In genomic region chr9:83707768-83708514, GRCh38 we compare ENCODE assay signal across 1 cellular context.
TF ChIP-seq lines count a peak whose summit lies in the region.

UBQLN1 (minus strand) TSS chr9:83707958; CDS start chr9:83707679, 279 bp downstream.

TF ChIP-seq in HCT116, 20 proteins besides CTCF, POLR2A, EP300 and RAD21 (continued from another document):
- peak; percentile 91 for TF ChIP-seq SRF (IDR thresholded peaks at IDR 0.05; ENCODE audit: low read depth)
- TF ChIP-seq EZH2phosphoT487 (IDR thresholded peaks at IDR 0.05; ENCODE audit: borderline replicate concordance), result no peak
- TF ChIP-seq REST (IDR thresholded peaks at IDR 0.05; ENCODE audit: low read depth), result no peak
- peak; percentile 61 for TF ChIP-seq YY1 (IDR thresholded peaks at IDR 0.05; ENCODE audit: extremely low read depth, insufficient replicate concordance, low read depth, low read length)
- no peak; the same call in 1 of the 2 replicates for TF ChIP-seq EGR1 (IDR thresholded peaks at IDR 0.05; ENCODE audit: low read depth)
- peak; percentile 69 for TF ChIP-seq SIN3A (IDR thresholded peaks at IDR 0.05; ENCODE audit: low read depth)
- TF ChIP-seq ZNF274 (IDR thresholded peaks at IDR 0.05; ENCODE audit: low read depth, low read length), result no peak
- TF ChIP-seq TCF7L2 (IDR thresholded peaks at IDR 0.05; ENCODE audit: borderline replicate concordance, extremely low read depth, insufficient read depth, insufficient read length), result peak; percentile 87
- peak; percentile 82 for TF ChIP-seq MAX (IDR thresholded peaks at IDR 0.05)
- peak; percentile 25; the same call in 1 of the 2 replicates for TF ChIP-seq SP1 (IDR thresholded peaks at IDR 0.05; ENCODE audit: low read depth)
- TF ChIP-seq FOSL1 (IDR thresholded peaks at IDR 0.05; ENCODE audit: low read depth), result no peak; the same call in 1 of the 2 replicates
- TF ChIP-seq ZFX (IDR thresholded peaks at IDR 0.05), result peak; percentile 91
- peak; percentile 82; the same call in 1 of the 2 replicates for TF ChIP-seq CBX3 (IDR thresholded peaks at IDR 0.05; ENCODE audit: low read depth)
- TF ChIP-seq POLR2AphosphoS5 (IDR thresholded peaks at IDR 0.05; ENCODE audit: low read depth, low read length), result peak; percentile 79
